In genomic region chr2:232457121-232458011, GRCh38 we compare ENCODE assay signal across 22 cellular contexts. TPM values are rescaled to one million over a fixed set of nuclear protein-coding genes. Genes with fewer than 3 reads are reported as not detected.
"Had no signal": no experiment of that assay in that cellular context is flagged by ENCODE, and none has a peak within 500 bp of the region (broad histone marks: within the 10 kb centered on the region; RNA-seq: fewer than 3 reads in every experiment).

No MANE protein-coding gene starts in this region.

- H3K27ac Mint-ChIP-seq: activated CD4-positive, alpha-beta memory T cell treated with anti-CD3 and anti-CD28 coated beads, Interleukin-2, amount 10 ng/mL, durations not matched to agents 7 days and 5 days; activated naive CD8-positive, alpha-beta T cell treated with anti-CD3 and anti-CD28 coated beads, Interleukin-2, amount 50 U/mL, for 24 hours; mesothelial cell of epicardium; nephron progenitor cell; stimulated activated naive B cell treated with anti-CD40 and anti-IgM and Interleukin-4, amounts not matched to agents 10 μg/mL and 1 μg/mL and 100 μg/mL, for 72 hours; T-helper 17 cell; WTC11 had no signal

- H3K27ac ChIP-seq: gastroesophageal sphincter, tibial nerve had no signal

- H3K9me3 Mint-ChIP-seq: activated CD4-positive, alpha-beta memory T cell treated with anti-CD3 and anti-CD28 coated beads, Interleukin-2, amount 10 ng/mL, durations not matched to agents 7 days and 5 days; activated naive CD8-positive, alpha-beta T cell treated with anti-CD3 and anti-CD28 coated beads, Interleukin-2, amount 50 U/mL, for 24 hours; mesothelial cell of epicardium; nephron progenitor cell; stimulated activated naive B cell treated with anti-CD40 and anti-IgM and Interleukin-4, amounts not matched to agents 10 μg/mL and 1 μg/mL and 100 μg/mL, for 72 hours; WTC11 had no signal

- ATAC-seq: activated naive CD8-positive, alpha-beta T cell treated with anti-CD3 and anti-CD28 coated beads, Interleukin-2, amount 50 U/mL, for 24 hours; gastroesophageal sphincter; sciatic nerve; stimulated activated naive B cell treated with anti-CD40 and anti-IgM and Interleukin-4, amounts not matched to agents 10 μg/mL and 1 μg/mL and 100 μg/mL, for 72 hours; T-helper 17 cell; WTC11 had no signal

- H3K4me3 Mint-ChIP-seq: activated CD4-positive, alpha-beta memory T cell treated with anti-CD3 and anti-CD28 coated beads, Interleukin-2, amount 10 ng/mL, durations not matched to agents 7 days and 5 days; activated naive CD8-positive, alpha-beta T cell treated with anti-CD3 and anti-CD28 coated beads, Interleukin-2, amount 50 U/mL, for 24 hours; mesothelial cell of epicardium; nephron progenitor cell; stimulated activated naive B cell treated with anti-CD40 and anti-IgM and Interleukin-4, amounts not matched to agents 10 μg/mL and 1 μg/mL and 100 μg/mL, for 72 hours; T-helper 17 cell; WTC11 had no signal

- H3K36me3 Mint-ChIP-seq: mesothelial cell of epicardium; stimulated activated naive B cell treated with anti-CD40 and anti-IgM and Interleukin-4, amounts not matched to agents 10 μg/mL and 1 μg/mL and 100 μg/mL, for 72 hours; WTC11 had no signal

- DNase-seq: activated CD4-positive, alpha-beta memory T cell treated with anti-CD3 and anti-CD28 coated beads, Interleukin-2, amount 10 ng/mL, durations not matched to agents 7 days and 5 days; activated CD4-positive, alpha-beta T cell treated with anti-CD3 and anti-CD28 coated beads for 4 hours; activated naive CD4-positive, alpha-beta T cell; activated naive CD8-positive, alpha-beta T cell treated with anti-CD3 and anti-CD28 coated beads, Interleukin-2, amount 50 U/mL, for 24 hours; cerebellar nuclear complex; dermis blood vessel endothelial cell; erythroblast; kidney; nephron progenitor cell; stimulated activated CD4-positive, alpha-beta T cell treated with anti-CD3 and anti-CD28 coated beads, Interleukin-2, amount 100 ng/mL, for 24 hours; stimulated activated naive B cell treated with anti-CD40 and anti-IgM and Interleukin-4, amounts not matched to agents 10 μg/mL and 1 μg/mL and 100 μg/mL, for 72 hours; substantia nigra; T-helper 17 cell had no signal

- H3K4me3 ChIP-seq: gastroesophageal sphincter, tibial nerve had no signal

- H3K4me1 Mint-ChIP-seq: activated CD4-positive, alpha-beta memory T cell treated with anti-CD3 and anti-CD28 coated beads, Interleukin-2, amount 10 ng/mL, durations not matched to agents 7 days and 5 days; activated naive CD8-positive, alpha-beta T cell treated with anti-CD3 and anti-CD28 coated beads, Interleukin-2, amount 50 U/mL, for 24 hours; stimulated activated naive B cell treated with anti-CD40 and anti-IgM and Interleukin-4, amounts not matched to agents 10 μg/mL and 1 μg/mL and 100 μg/mL, for 72 hours; T-helper 17 cell; WTC11 had no signal

- FAIRE-seq: kidney had no signal

RNA-seq across cellular contexts. Expression of gene ALPI, which starts 1.4 kb away (rescaled TPM):
- total RNA-seq: activated CD4-positive, alpha-beta memory T cell treated with anti-CD3 and anti-CD28 coated beads, Interleukin-2, amount 10 ng/mL, durations not matched to agents 7 days and 5 days; aorta; dermis blood vessel endothelial cell; gastroesophageal sphincter; liver; mesothelial cell of epicardium; osteocyte; pulmonary artery endothelial cell; sciatic nerve; T-helper 17 cell; tibial nerve; WTC11 had no signal

RNA-seq across cellular contexts. Expression of gene ECEL1, which starts 30.3 kb away (rescaled TPM):
- total RNA-seq: activated CD4-positive, alpha-beta memory T cell treated with anti-CD3 and anti-CD28 coated beads, Interleukin-2, amount 10 ng/mL, durations not matched to agents 7 days and 5 days; dermis blood vessel endothelial cell; pulmonary artery endothelial cell; T-helper 17 cell had no signal

RNA-seq across cellular contexts. Expression of gene ALPG, which starts 50.7 kb away (rescaled TPM):
- total RNA-seq: activated CD4-positive, alpha-beta memory T cell treated with anti-CD3 and anti-CD28 coated beads, Interleukin-2, amount 10 ng/mL, durations not matched to agents 7 days and 5 days; aorta; dermis blood vessel endothelial cell; gastroesophageal sphincter; kidney; liver; mesothelial cell of epicardium; osteocyte; pulmonary artery endothelial cell; sciatic nerve; T-helper 17 cell; tibial nerve had no signal
